In genomic region chr1:212700892-212701819, GRCh38 we compare ENCODE assay signal across 8 cellular contexts. TPM values are rescaled to one million over a fixed set of nuclear protein-coding genes. Genes with fewer than 3 reads are reported as not detected.
DNase-seq lines count a peak whose midpoint lies in the region; ATAC-seq and TF ChIP-seq lines count a peak whose summit lies in the region.

No MANE protein-coding gene starts in this region.

- no peak for TF ChIP-seq POLR2A in Peyer's patch (IDR thresholded peaks at IDR 0.05)

- H3K4me1 Mint-ChIP-seq in CD8-positive, alpha-beta memory T cell, result peaks cover 47 to 74% (median 54%) of the 10 kb centered on the region in 3 donors

- peak; percentile 25 for ATAC-seq in GM21423 (IDR thresholded peaks at IDR 0.05; ENCODE audit: unreplicated experiment)
- ATAC-seq in GM21737 (IDR thresholded peaks at IDR 0.05; ENCODE audit: unreplicated experiment), result no peak

- H3K4me1 ChIP-seq in CD8-positive, alpha-beta memory T cell (ENCODE audit: insufficient read depth, low read length), result peaks cover 17% of the 10 kb centered on the region
- H3K4me1 ChIP-seq in Peyer's patch, result peaks cover 0 to 20% (median 8%) of the 10 kb centered on the region in 4 donors

- POLR2A ChIA-PET in CD8-positive, alpha-beta memory T cell (lab: Charles Lee), result interaction anchor here (0.6 kb wide), 1 partner anchor 91 kb away, joined by 3 read pairs; no protein-coding TSS in a partner anchor

- no peaks in the 10 kb centered on the region for H3K27me3 ChIP-seq in CD8-positive, alpha-beta memory T cell (ENCODE audit: insufficient read depth, low read length, poor library complexity, severe bottlenecking)
- no peaks in the 10 kb centered on the region for H3K27me3 ChIP-seq in Peyer's patch

- TF ChIP-seq CTCF in Peyer's patch (IDR thresholded peaks at IDR 0.05), result no peak

- peak overlapping the region; percentile 46 to 91 (median 90) for H3K27ac Mint-ChIP-seq in CD8-positive, alpha-beta memory T cell

- CTCF ChIA-PET in CD8-positive, alpha-beta memory T cell (lab: Charles Lee), result interaction anchor here (1.1 to 1.8 kb wide), 5 partner anchors 8 to 295 kb away, joined by 3 to 6 read pairs (median 3); no protein-coding TSS in a partner anchor

- peaks cover 0 to 2% (median 0%) of the 10 kb centered on the region in 3 donors for H3K36me3 Mint-ChIP-seq in CD8-positive, alpha-beta memory T cell

- H3K27ac ChIP-seq in CD8-positive, alpha-beta memory T cell (ENCODE audit: low read depth, low read length), result no peak overlapping the region
- peak overlapping the region; percentile 64 to 75 (median 67) for H3K27ac ChIP-seq in Peyer's patch

- no peaks in the 10 kb centered on the region for H3K9me3 ChIP-seq in CD8-positive, alpha-beta memory T cell (ENCODE audit: low read length)
- H3K9me3 ChIP-seq in Peyer's patch (no peaks in the 10 kb centered on the region), iPS-18c (ENCODE audit: control insufficient read depth, insufficient read depth, low read length) (peaks cover 2% of the 10 kb centered on the region)

- H3K4me3 Mint-ChIP-seq in CD8-positive, alpha-beta memory T cell, result peak overlapping the region; percentile 85 to 93 (median 88)

- DNase-seq in CD8-positive, alpha-beta memory T cell, result peak in 2 of 5 donors; percentile 5 to 12
- peak in 2 of 3 donors; percentile 42 to 69 for DNase-seq in Peyer's patch
- peak; percentile 63 for DNase-seq in astrocyte of the hippocampus (ENCODE audit: low read depth, low spot score)
- no peak for DNase-seq in skeletal muscle cell (ENCODE audit: low read depth)
- DNase-seq in NCI-H2196 (lab: John Stamatoyannopoulos, UW; ENCODE audit: unreplicated experiment), result no peak

- H3K27me3 Mint-ChIP-seq in CD8-positive, alpha-beta memory T cell, result peaks cover 0 to 1% of the 10 kb centered on the region in 2 donors

- H3K4me3 ChIP-seq in CD8-positive, alpha-beta memory T cell (ENCODE audit: low read length), result peak overlapping the region; percentile 6
- H3K4me3 ChIP-seq in Peyer's patch (peak overlapping the region; percentile 48 to 77 (median 59)), iPS-18c (ENCODE audit: insufficient read depth, low read depth, low read length) (peak overlapping the region; percentile 47; the same call in 1 of the 2 replicates), skeletal muscle cell (ENCODE audit: low read depth, low read length) (peak overlapping the region; percentile 59)

- H3K36me3 ChIP-seq in CD8-positive, alpha-beta memory T cell (ENCODE audit: insufficient read depth, low read length), result no peaks in the 10 kb centered on the region
- H3K36me3 ChIP-seq in Peyer's patch, result no peaks in the 10 kb centered on the region

- H3K9me3 Mint-ChIP-seq in CD8-positive, alpha-beta memory T cell, result no peaks in the 10 kb centered on the region

RNA-seq across cellular contexts. Expression of gene BATF3, which starts 1.5 kb away (rescaled TPM):
- total RNA-seq in CD8-positive, alpha-beta memory T cell, result 100 to 1,000 TPM; 147 to 159 TPM
- polyA plus RNA-seq in CD8-positive, alpha-beta memory T cell, result 0.84 TPM
- 1 to 10 TPM in 3 of 4 donors, not detected in 1; 2.1 to 6.6 (median 4.7) TPM for total RNA-seq in Peyer's patch

Comparison
In these comparisons a context has a peak if more than half of its experiments do, and no peak if none do; other contexts are left out.
1. DNase-seq: peak in Peyer's patch (2 of 3) and astrocyte of the hippocampus (single experiment); none in skeletal muscle cell (single experiment) and NCI-H2196 (single experiment).
2. H3K4me3 ChIP-seq: peak in every context shown above with its lines; median percentile 59 in Peyer's patch; 59 in skeletal muscle cell; 47 in iPS-18c; 6 in CD8-positive, alpha-beta memory T cell.
3. RNA of gene BATF3, which starts 1.5 kb away (total RNA-seq): 147 to 159 TPM in CD8-positive, alpha-beta memory T cell; 2.1 to 6.6 TPM in Peyer's patch; every median in the first group is over 10 times any median in the second.